In the genomic region with DNA sequence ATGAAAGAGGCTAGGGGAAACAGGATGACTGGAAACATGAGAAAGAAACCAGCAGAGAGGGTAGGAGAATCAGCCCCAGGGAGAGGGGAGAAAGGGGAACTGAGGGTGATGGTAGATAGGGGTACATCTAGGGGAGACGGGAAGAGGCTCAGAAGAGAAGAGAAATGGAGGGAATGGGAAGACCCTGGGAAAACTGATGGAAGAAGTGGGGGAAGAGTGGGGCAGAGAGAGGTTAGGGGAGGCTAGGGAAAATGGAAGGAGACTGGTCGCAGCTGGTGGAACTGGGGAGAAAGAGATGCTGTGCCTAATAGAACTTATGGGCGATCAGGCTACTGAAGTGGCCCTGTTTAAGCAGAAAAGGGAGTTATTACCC, we compare ENCODE assay signal across 1 cellular context.
TF ChIP-seq lines count a peak whose summit lies in the region.

No MANE protein-coding gene starts in this region.

TF ChIP-seq in HepG2, 621 proteins besides CTCF, POLR2A, EP300 and RAD21:
- no peak for TF ChIP-seq ZC3H4 (CRISPR knock-in tag; IDR thresholded peaks at IDR 0.05; ENCODE audit: borderline replicate concordance)
- peak; percentile 80 for TF ChIP-seq HNRNPK (IDR thresholded peaks at IDR 0.05; ENCODE audit: low read depth, low read length, poor library complexity, severe bottlenecking)
